In the genomic region with DNA sequence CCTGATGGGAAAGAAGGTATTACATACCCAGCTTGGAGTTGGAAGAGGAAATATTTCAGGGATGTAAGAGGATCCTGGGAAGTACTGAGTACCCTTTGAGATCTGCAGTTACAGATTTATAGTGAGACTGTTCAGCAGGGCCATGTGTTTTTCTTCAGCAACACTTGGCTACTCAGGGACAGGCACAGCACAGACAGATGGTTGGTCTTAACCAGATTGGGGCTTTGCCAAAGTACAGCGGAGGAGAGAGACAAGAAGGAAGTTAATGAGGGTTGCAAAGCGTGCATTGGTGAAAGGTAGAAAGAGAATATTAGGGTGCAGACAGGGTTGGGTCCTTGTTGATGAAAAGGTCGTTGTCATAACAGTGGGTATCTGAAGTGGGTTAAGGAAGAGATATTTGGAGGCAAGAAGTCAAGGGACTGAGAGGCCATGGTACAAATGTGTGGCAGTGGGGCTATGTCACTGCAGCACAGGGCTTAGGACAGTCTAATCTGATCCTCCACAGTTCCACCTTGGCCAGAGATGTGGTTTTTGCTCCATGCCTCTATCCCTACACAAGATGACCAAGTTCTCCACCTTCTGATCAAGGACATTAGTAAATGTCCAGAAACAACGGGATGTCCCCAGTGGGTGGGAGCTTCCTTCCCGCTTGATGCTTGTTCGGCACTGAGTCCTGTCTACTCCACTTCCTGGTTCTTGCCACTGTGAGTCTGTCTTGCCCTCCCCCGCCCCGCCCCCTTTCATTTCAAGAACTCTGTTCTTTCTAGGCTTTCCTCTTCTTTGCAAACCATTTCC, we compare ENCODE assay signal across 1 cellular context.
A peak's percentile ranks its signal among the peaks of the same experiment; 100 is the strongest.
TF ChIP-seq lines count a peak whose summit lies in the region.

No MANE protein-coding gene starts in this region.

TF ChIP-seq in K562, 482 proteins besides CTCF, POLR2A, EP300 and RAD21 (continued from another document and continues in another):
- TF ChIP-seq, protein P1, sequence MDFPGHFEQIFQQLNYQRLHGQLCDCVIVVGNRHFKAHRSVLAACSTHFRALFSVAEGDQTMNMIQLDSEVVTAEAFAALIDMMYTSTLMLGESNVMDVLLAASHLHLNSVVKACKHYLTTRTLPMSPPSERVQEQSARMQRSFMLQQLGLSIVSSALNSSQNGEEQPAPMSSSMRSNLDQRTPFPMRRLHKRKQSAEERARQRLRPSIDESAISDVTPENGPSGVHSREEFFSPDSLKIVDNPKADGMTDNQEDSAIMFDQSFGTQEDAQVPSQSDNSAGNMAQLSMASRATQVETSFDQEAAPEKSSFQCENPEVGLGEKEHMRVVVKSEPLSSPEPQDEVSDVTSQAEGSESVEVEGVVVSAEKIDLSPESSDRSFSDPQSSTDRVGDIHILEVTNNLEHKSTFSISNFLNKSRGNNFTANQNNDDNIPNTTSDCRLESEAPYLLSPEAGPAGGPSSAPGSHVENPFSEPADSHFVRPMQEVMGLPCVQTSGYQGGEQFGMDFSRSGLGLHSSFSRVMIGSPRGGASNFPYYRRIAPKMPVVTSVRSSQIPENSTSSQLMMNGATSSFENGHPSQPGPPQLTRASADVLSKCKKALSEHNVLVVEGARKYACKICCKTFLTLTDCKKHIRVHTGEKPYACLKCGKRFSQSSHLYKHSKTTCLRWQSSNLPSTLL (IDR thresholded peaks at IDR 0.05) = no peak
- TF ChIP-seq CXXC5 (CRISPR knock-in tag; IDR thresholded peaks at IDR 0.05) (no peak; the same call in 1 of the 2 replicates), SMAD4 (CRISPR knock-in tag; conservative IDR thresholded peaks at IDR 0.05) (peak; percentile 57; the same call in 1 of the 2 replicates), CHD1 (IDR thresholded peaks at IDR 0.05; ENCODE audit: low read length) (no peak), SNRNP70 (optimal IDR thresholded peaks at IDR 0.05; ENCODE audit: low read depth, low read length) (no peak), KLF6 (CRISPR knock-in tag; IDR thresholded peaks at IDR 0.05; ENCODE audit: borderline replicate concordance) (no peak), PHTF2 (CRISPR knock-in tag; IDR thresholded peaks at IDR 0.05) (no peak), ETV5 (CRISPR knock-in tag; IDR thresholded peaks at IDR 0.05; ENCODE audit: low read depth) (no peak), ZNF212 (CRISPR knock-in tag; IDR thresholded peaks at IDR 0.05) (no peak), RBFOX2 (IDR thresholded peaks at IDR 0.05; ENCODE audit: low read depth, low read length) (peak; percentile 37; the same call in 1 of the 2 replicates), CBFB (CRISPR knock-in tag; IDR thresholded peaks at IDR 0.05) (no peak), TAF9B (IDR thresholded peaks at IDR 0.05; ENCODE audit: partially characterized antibody) (peak; percentile 37), HDAC3 (IDR thresholded peaks at IDR 0.05; ENCODE audit: borderline replicate concordance, partially characterized antibody) (no peak), FOXA3 (CRISPR knock-in tag; conservative IDR thresholded peaks at IDR 0.05 in 1 of 2, IDR thresholded peaks at IDR 0.05 in 1 of 2) (no peak), C11orf30 (IDR thresholded peaks at IDR 0.05; ENCODE audit: low read depth) (no peak), U2AF2 (optimal IDR thresholded peaks at IDR 0.05; ENCODE audit: low read depth, low read length) (no peak), MEIS2 (IDR thresholded peaks at IDR 0.05; ENCODE audit: partially characterized antibody) (no peak), PTBP1 (IDR thresholded peaks at IDR 0.05; ENCODE audit: low read depth, low read length) (no peak), POLR2AphosphoS5 (IDR thresholded peaks at IDR 0.05; ENCODE audit: control insufficient read depth, insufficient read depth, low read depth, low read length) (no peak), MTA1 (IDR thresholded peaks at IDR 0.05; ENCODE audit: borderline replicate concordance) (no peak), ATF7 (IDR thresholded peaks at IDR 0.05) (0 out of 2 replicates have a peak, but pooled peaks have one; percentile 33), LCOR (CRISPR knock-in tag; IDR thresholded peaks at IDR 0.05) (no peak), FIP1L1 (IDR thresholded peaks at IDR 0.05; ENCODE audit: low read depth, low read length, poor library complexity, severe bottlenecking) (no peak), ZNF3 (CRISPR knock-in tag; IDR thresholded peaks at IDR 0.05) (no peak), GABPB2 (CRISPR knock-in tag; conservative IDR thresholded peaks at IDR 0.05) (no peak), ARNT (IDR thresholded peaks at IDR 0.05) (no peak), TBL1XR1 (IDR thresholded peaks at IDR 0.05; ENCODE audit: low read length in 2 of 2) (no peak), SIN3B (IDR thresholded peaks at IDR 0.05; ENCODE audit: low read depth) (no peak), RBBP5 (IDR thresholded peaks at IDR 0.05; ENCODE audit: borderline replicate concordance, insufficient read depth, low read length, poor library complexity, severe bottlenecking) (no peak), DDX20 (tag; IDR thresholded peaks at IDR 0.05; ENCODE audit: low read depth) (no peak), FOSL1 (tag; conservative IDR thresholded peaks at IDR 0.05) (no peak), KDM5B (IDR thresholded peaks at IDR 0.05; ENCODE audit: insufficient replicate concordance, low read depth, low read length) (no peak), STAG1 (CRISPR knock-in tag; IDR thresholded peaks at IDR 0.05; ENCODE audit: borderline replicate concordance) (no peak), TAF7 (tag; IDR thresholded peaks at IDR 0.05) (peak; percentile 58), HEY1 (CRISPR knock-in tag; IDR thresholded peaks at IDR 0.05; ENCODE audit: borderline replicate concordance) (no peak), ZNF253 (CRISPR knock-in tag; conservative IDR thresholded peaks at IDR 0.05) (no peak), ZNF668 (CRISPR knock-in tag; IDR thresholded peaks at IDR 0.05) (no peak), KHSRP (IDR thresholded peaks at IDR 0.05) (no peak), ZNF830 (CRISPR knock-in tag; IDR thresholded peaks at IDR 0.05) (no peak), KAT2B (IDR thresholded peaks at IDR 0.05; ENCODE audit: low read depth, low read length) (no peak), SREBF1 (IDR thresholded peaks at IDR 0.05; ENCODE audit: borderline replicate concordance, low read depth, low read length) (no peak)
- TF ChIP-seq, protein P2, sequence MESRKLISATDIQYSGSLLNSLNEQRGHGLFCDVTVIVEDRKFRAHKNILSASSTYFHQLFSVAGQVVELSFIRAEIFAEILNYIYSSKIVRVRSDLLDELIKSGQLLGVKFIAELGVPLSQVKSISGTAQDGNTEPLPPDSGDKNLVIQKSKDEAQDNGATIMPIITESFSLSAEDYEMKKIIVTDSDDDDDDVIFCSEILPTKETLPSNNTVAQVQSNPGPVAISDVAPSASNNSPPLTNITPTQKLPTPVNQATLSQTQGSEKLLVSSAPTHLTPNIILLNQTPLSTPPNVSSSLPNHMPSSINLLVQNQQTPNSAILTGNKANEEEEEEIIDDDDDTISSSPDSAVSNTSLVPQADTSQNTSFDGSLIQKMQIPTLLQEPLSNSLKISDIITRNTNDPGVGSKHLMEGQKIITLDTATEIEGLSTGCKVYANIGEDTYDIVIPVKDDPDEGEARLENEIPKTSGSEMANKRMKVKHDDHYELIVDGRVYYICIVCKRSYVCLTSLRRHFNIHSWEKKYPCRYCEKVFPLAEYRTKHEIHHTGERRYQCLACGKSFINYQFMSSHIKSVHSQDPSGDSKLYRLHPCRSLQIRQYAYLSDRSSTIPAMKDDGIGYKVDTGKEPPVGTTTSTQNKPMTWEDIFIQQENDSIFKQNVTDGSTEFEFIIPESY (CRISPR knock-in tag; IDR thresholded peaks at IDR 0.05) = no peak
- TF ChIP-seq, protein P3, sequence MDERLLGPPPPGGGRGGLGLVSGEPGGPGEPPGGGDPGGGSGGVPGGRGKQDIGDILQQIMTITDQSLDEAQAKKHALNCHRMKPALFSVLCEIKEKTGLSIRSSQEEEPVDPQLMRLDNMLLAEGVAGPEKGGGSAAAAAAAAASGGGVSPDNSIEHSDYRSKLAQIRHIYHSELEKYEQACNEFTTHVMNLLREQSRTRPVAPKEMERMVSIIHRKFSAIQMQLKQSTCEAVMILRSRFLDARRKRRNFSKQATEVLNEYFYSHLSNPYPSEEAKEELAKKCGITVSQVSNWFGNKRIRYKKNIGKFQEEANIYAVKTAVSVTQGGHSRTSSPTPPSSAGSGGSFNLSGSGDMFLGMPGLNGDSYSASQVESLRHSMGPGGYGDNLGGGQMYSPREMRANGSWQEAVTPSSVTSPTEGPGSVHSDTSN (CRISPR knock-in tag; IDR thresholded peaks at IDR 0.05; ENCODE audit: low read depth) = no peak
- TF ChIP-seq, protein P3 (tag; conservative IDR thresholded peaks at IDR 0.05; ENCODE audit: low read depth) = 0 out of 2 replicates have a peak, but pooled peaks have one; percentile 34
- TF ChIP-seq, protein P4, sequence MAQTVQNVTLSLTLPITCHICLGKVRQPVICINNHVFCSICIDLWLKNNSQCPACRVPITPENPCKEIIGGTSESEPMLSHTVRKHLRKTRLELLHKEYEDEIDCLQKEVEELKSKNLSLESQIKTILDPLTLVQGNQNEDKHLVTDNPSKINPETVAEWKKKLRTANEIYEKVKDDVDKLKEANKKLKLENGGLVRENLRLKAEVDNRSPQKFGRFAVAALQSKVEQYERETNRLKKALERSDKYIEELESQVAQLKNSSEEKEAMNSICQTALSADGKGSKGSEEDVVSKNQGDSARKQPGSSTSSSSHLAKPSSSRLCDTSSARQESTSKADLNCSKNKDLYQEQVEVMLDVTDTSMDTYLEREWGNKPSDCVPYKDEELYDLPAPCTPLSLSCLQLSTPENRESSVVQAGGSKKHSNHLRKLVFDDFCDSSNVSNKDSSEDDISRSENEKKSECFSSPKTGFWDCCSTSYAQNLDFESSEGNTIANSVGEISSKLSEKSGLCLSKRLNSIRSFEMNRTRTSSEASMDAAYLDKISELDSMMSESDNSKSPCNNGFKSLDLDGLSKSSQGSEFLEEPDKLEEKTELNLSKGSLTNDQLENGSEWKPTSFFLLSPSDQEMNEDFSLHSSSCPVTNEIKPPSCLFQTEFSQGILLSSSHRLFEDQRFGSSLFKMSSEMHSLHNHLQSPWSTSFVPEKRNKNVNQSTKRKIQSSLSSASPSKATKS (CRISPR knock-in tag; IDR thresholded peaks at IDR 0.05) = no peak
- TF ChIP-seq, protein P5, sequence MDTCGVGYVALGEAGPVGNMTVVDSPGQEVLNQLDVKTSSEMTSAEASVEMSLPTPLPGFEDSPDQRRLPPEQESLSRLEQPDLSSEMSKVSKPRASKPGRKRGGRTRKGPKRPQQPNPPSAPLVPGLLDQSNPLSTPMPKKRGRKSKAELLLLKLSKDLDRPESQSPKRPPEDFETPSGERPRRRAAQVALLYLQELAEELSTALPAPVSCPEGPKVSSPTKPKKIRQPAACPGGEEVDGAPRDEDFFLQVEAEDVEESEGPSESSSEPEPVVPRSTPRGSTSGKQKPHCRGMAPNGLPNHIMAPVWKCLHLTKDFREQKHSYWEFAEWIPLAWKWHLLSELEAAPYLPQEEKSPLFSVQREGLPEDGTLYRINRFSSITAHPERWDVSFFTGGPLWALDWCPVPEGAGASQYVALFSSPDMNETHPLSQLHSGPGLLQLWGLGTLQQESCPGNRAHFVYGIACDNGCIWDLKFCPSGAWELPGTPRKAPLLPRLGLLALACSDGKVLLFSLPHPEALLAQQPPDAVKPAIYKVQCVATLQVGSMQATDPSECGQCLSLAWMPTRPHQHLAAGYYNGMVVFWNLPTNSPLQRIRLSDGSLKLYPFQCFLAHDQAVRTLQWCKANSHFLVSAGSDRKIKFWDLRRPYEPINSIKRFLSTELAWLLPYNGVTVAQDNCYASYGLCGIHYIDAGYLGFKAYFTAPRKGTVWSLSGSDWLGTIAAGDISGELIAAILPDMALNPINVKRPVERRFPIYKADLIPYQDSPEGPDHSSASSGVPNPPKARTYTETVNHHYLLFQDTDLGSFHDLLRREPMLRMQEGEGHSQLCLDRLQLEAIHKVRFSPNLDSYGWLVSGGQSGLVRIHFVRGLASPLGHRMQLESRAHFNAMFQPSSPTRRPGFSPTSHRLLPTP (IDR thresholded peaks at IDR 0.05; ENCODE audit: borderline replicate concordance, extremely low read depth, insufficient read length) = no peak
- TF ChIP-seq, protein P6, sequence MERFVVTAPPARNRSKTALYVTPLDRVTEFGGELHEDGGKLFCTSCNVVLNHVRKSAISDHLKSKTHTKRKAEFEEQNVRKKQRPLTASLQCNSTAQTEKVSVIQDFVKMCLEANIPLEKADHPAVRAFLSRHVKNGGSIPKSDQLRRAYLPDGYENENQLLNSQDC (CRISPR knock-in tag; IDR thresholded peaks at IDR 0.05) = no peak
- TF ChIP-seq, protein P7, sequence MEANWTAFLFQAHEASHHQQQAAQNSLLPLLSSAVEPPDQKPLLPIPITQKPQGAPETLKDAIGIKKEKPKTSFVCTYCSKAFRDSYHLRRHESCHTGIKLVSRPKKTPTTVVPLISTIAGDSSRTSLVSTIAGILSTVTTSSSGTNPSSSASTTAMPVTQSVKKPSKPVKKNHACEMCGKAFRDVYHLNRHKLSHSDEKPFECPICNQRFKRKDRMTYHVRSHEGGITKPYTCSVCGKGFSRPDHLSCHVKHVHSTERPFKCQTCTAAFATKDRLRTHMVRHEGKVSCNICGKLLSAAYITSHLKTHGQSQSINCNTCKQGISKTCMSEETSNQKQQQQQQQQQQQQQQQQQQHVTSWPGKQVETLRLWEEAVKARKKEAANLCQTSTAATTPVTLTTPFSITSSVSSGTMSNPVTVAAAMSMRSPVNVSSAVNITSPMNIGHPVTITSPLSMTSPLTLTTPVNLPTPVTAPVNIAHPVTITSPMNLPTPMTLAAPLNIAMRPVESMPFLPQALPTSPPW (CRISPR knock-in tag; IDR thresholded peaks at IDR 0.05) = peak; percentile 65
- TF ChIP-seq, protein P8, sequence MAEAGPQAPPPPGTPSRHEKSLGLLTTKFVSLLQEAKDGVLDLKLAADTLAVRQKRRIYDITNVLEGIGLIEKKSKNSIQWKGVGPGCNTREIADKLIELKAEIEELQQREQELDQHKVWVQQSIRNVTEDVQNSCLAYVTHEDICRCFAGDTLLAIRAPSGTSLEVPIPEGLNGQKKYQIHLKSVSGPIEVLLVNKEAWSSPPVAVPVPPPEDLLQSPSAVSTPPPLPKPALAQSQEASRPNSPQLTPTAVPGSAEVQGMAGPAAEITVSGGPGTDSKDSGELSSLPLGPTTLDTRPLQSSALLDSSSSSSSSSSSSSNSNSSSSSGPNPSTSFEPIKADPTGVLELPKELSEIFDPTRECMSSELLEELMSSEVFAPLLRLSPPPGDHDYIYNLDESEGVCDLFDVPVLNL (CRISPR knock-in tag; IDR thresholded peaks at IDR 0.05; ENCODE audit: low read depth) = no peak
- TF ChIP-seq, protein P9, sequence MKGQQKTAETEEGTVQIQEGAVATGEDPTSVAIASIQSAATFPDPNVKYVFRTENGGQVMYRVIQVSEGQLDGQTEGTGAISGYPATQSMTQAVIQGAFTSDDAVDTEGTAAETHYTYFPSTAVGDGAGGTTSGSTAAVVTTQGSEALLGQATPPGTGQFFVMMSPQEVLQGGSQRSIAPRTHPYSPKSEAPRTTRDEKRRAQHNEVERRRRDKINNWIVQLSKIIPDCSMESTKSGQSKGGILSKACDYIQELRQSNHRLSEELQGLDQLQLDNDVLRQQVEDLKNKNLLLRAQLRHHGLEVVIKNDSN (CRISPR knock-in tag; IDR thresholded peaks at IDR 0.05) = no peak
